ENCODE assay signal across 14 cellular contexts in genomic region chr11:2071748-2072385, GRCh38.
DNase-seq lines count a peak whose midpoint lies in the region; ATAC-seq, FAIRE-seq and TF ChIP-seq lines count a peak whose summit lies in the region.
"Had no signal": no experiment of that assay in that cellular context is flagged by ENCODE, and none has a peak within 500 bp of the region (broad histone marks: within the 10 kb centered on the region; RNA-seq: fewer than 3 reads in every experiment).

No MANE protein-coding gene starts in this region.

- no peaks in the 10 kb centered on the region for H3K9me3 ChIP-seq in K562 (replicated peaks; ENCODE audit: control insufficient read depth, insufficient read depth, low read depth, low read length)
- no peaks in the 10 kb centered on the region for H3K9me3 ChIP-seq in osteoblast (ENCODE audit: low read depth, low read length)

- H3K9me3 Mint-ChIP-seq in osteocyte (ENCODE audit: unreplicated experiment), result no peaks in the 10 kb centered on the region
- H3K9me3 Mint-ChIP-seq: GM23338 had no signal

- H3K9ac ChIP-seq in K562 (ENCODE audit: insufficient read depth in 1 of 2, low read depth in 2 of 2, low read length in 2 of 2), result no peak overlapping the region
- H3K9ac ChIP-seq: BLaER1 treated with 17β-estradiol and CSF1 and Interleukin-3, amounts not matched to agents 10 nM and 100 nM had no signal

- H3K4me3 ChIP-seq in K562, result no peak overlapping the region
- no peak overlapping the region for H3K4me3 ChIP-seq in fibroblast of villous mesenchyme (ENCODE audit: low read depth, low read length)
- H3K4me3 ChIP-seq in osteoblast (ENCODE audit: insufficient read depth, low read length), result no peak overlapping the region
- H3K4me3 ChIP-seq: BLaER1 treated with 17β-estradiol and CSF1 and Interleukin-3, amounts not matched to agents 10 nM and 100 nM; GM23338 had no signal

- no TSS peak for BruUV-seq in K562 (replicated peaks; lab: Mats Ljungman, UMichigan)

- DNase-seq in AG20443 (ENCODE audit: low spot score) (peak; percentile 7), K562 (ENCODE audit: extremely low read depth in 1 of 4, low spot score in 3 of 4) (no peak), fibroblast of villous mesenchyme (ENCODE audit: low read depth) (peak; percentile 31), osteoblast (ENCODE audit: insufficient read length, low spot score, missing footprints) (peak; percentile 13), NCI-H526 treated with DMSO at 0.1 percent for 48 hours (lab: John Stamatoyannopoulos, UW) (no peak), left lobe of liver (ENCODE audit: low spot score) (no peak), osteocyte (ENCODE audit: extremely low spot score, unreplicated experiment) (no peak)
- DNase-seq in central memory CD4-positive, alpha-beta T cell, result no peak
- DNase-seq: CD4-positive, CD25-positive, alpha-beta regulatory T cell; H7 had no signal

- no peak overlapping the region for H2AFZ ChIP-seq in K562 (ENCODE audit: low read depth, low read length)
- no peak overlapping the region for H2AFZ ChIP-seq in osteoblast (ENCODE audit: low read length)
- H2AFZ ChIP-seq: GM23338 had no signal

- CTCF ChIA-PET in K562 (lab: Yijun Ruan, JAX; ENCODE audit: low intra/inter-chr PET ratio), result no interaction called here

- in situ Hi-C loops in K562 (cut with MboI), result no loop called here

- no peak for TF ChIP-seq EP300 in K562 (IDR thresholded peaks at IDR 0.05; ENCODE audit: low read length)

- no peaks in the 10 kb centered on the region for H3K9me1 ChIP-seq in K562 (ENCODE audit: control insufficient read depth, insufficient read depth, low read length)

- 4% methylated on average over 11 of the region's 11 CpGs for WGBS in K562 (ENCODE audit: insufficient coverage, low coverage, missing lambda C conversion rate)

- peaks cover 3% of the 10 kb centered on the region; the same call in 1 of the 2 replicates for H4K20me1 ChIP-seq in K562 (replicated peaks; ENCODE audit: control insufficient read depth, insufficient read depth, low read length)
- H4K20me1 ChIP-seq in osteoblast (ENCODE audit: insufficient read depth, low read length), result no peaks in the 10 kb centered on the region
- H4K20me1 ChIP-seq: BLaER1 treated with 17β-estradiol and CSF1 and Interleukin-3, amounts not matched to agents 10 nM and 100 nM had no signal

- TF ChIP-seq CTCF in K562 (IDR thresholded peaks at IDR 0.05 in 2 of 3, conservative IDR thresholded peaks at IDR 0.05 in 1 of 3; ENCODE audit: insufficient read depth in 2 of 3, low read depth in 1 of 3, low read length in 3 of 3) (no peak), fibroblast of villous mesenchyme (IDR thresholded peaks at IDR 0.05; ENCODE audit: insufficient read depth, low read depth, low read length) (no peak), osteoblast (IDR thresholded peaks at IDR 0.05; ENCODE audit: extremely low read depth, low read depth, low read length) (no peak), osteocyte (IDR thresholded peaks at IDR 0.05) (no peak)

- ATAC-seq in K562, result no peak
- ATAC-seq in left lobe of liver, result no peak
- ATAC-seq: GM23338 had no signal

- H3K36me3 ChIP-seq in K562 (ENCODE audit: control insufficient read depth, insufficient read depth, low read length), result no peaks in the 10 kb centered on the region
- H3K36me3 ChIP-seq in osteoblast (ENCODE audit: insufficient read depth, low read length), result no peaks in the 10 kb centered on the region
- H3K36me3 ChIP-seq: BLaER1 treated with 17β-estradiol and CSF1 and Interleukin-3, amounts not matched to agents 10 nM and 100 nM had no signal

- peaks cover under 1% of the 10 kb centered on the region for H3K4me1 Mint-ChIP-seq in osteocyte (ENCODE audit: unreplicated experiment)

- intact Hi-C loops in K562 (cut with micrococcal nuclease), result no loop called here

- H3K4me3 Mint-ChIP-seq in osteocyte (ENCODE audit: unreplicated experiment), result no peak overlapping the region
- H3K4me3 Mint-ChIP-seq: CD4-positive, CD25-positive, alpha-beta regulatory T cell; GM23338 had no signal

- H3K27ac Mint-ChIP-seq in osteocyte (ENCODE audit: unreplicated experiment), result no peak overlapping the region
- H3K27ac Mint-ChIP-seq: CD4-positive, CD25-positive, alpha-beta regulatory T cell; GM23338 had no signal

- no peak overlapping the region for H3K27ac ChIP-seq in K562 (ENCODE audit: extremely low read depth, low read depth, low read length)
- H3K27ac ChIP-seq in osteoblast (ENCODE audit: low read depth, low read length), result no peak overlapping the region
- H3K27ac ChIP-seq: 22Rv1; BLaER1 treated with 17β-estradiol and CSF1 and Interleukin-3, amounts not matched to agents 10 nM and 100 nM had no signal

- H3K27me3 Mint-ChIP-seq in osteocyte (ENCODE audit: unreplicated experiment), result peaks cover 16% of the 10 kb centered on the region

- no peak overlapping the region for H3K4me2 ChIP-seq in K562 (ENCODE audit: insufficient read depth, low read length)
- no peak overlapping the region for H3K4me2 ChIP-seq in osteoblast (ENCODE audit: insufficient read depth, low read length)
- H3K4me2 ChIP-seq: GM23338 had no signal

- TF ChIP-seq RAD21 in K562 (CRISPR knock-in tag; conservative IDR thresholded peaks at IDR 0.05 in 1 of 2, IDR thresholded peaks at IDR 0.05 in 1 of 2), result no peak

- FAIRE-seq in K562 (lab: Jason Lieb, UNC), result no peak
- FAIRE-seq: HTR-8/SVneo had no signal

- TF ChIP-seq POLR2A in K562 (conservative IDR thresholded peaks at IDR 0.05), result no peak

- no peaks in the 10 kb centered on the region for H3K36me3 Mint-ChIP-seq in osteocyte (ENCODE audit: unreplicated experiment)
- H3K36me3 Mint-ChIP-seq: CD4-positive, CD25-positive, alpha-beta regulatory T cell had no signal

- no peaks in the 10 kb centered on the region for H3K4me1 ChIP-seq in K562 (replicated peaks in 1 of 2; ENCODE audit: control insufficient read depth in 2 of 2, insufficient read depth in 2 of 2, low read length in 2 of 2)
- peaks cover 5% of the 10 kb centered on the region for H3K4me1 ChIP-seq in osteoblast (ENCODE audit: insufficient read depth, low read length)

- H3K27me3 ChIP-seq in K562 (ENCODE audit: control insufficient read depth in 2 of 2, insufficient read depth in 2 of 2, low read length in 2 of 2) (peaks cover 6 to 67% of the 10 kb centered on the region in 2 experiments; a peak in 4 of 5 replicates), osteoblast (ENCODE audit: insufficient read depth, low read length) (peaks cover 22% of the 10 kb centered on the region)
- H3K27me3 ChIP-seq: BLaER1 treated with 17β-estradiol and CSF1 and Interleukin-3, amounts not matched to agents 10 nM and 100 nM had no signal

- H3K79me2 ChIP-seq in K562 (ENCODE audit: control insufficient read depth, insufficient read depth, low read length) (no peaks in the 10 kb centered on the region), osteoblast (ENCODE audit: insufficient read depth, low read length) (no peaks in the 10 kb centered on the region)

- POLR2A ChIA-PET in K562 (lab: Yijun Ruan, JAX), result interaction anchor here (0.7 kb wide), 1 partner anchor 813 kb away, joined by 3 read pairs; no protein-coding TSS in a partner anchor

TF ChIP-seq in K562, 482 proteins besides CTCF, POLR2A, EP300 and RAD21 (continues in another document):
- TF ChIP-seq IRF2 (CRISPR knock-in tag; IDR thresholded peaks at IDR 0.05), result no peak
- TF ChIP-seq ZNF609 (CRISPR knock-in tag; IDR thresholded peaks at IDR 0.05; ENCODE audit: borderline replicate concordance), result no peak
- peak; percentile 46; the same call in 1 of the 2 replicates for TF ChIP-seq BCOR (IDR thresholded peaks at IDR 0.05)
- no peak for TF ChIP-seq SMAD4 (CRISPR knock-in tag; conservative IDR thresholded peaks at IDR 0.05)
- TF ChIP-seq U2AF2 (optimal IDR thresholded peaks at IDR 0.05; ENCODE audit: low read depth, low read length), result no peak
- TF ChIP-seq NR2C2 (CRISPR knock-in tag; IDR thresholded peaks at IDR 0.05), result no peak
- no peak for TF ChIP-seq NR2C2 (tag; IDR thresholded peaks at IDR 0.05)
- no peak for TF ChIP-seq BRD9 (IDR thresholded peaks at IDR 0.05; ENCODE audit: low read depth, partially characterized antibody)
- TF ChIP-seq RBM25 (IDR thresholded peaks at IDR 0.05; ENCODE audit: low read depth, low read length, severe bottlenecking), result peak; percentile 70

Comparison
In these comparisons a context has a peak if more than half of its experiments do, and no peak if none do; other contexts are left out.
1. DNase-seq: peak in AG20443 (single experiment), fibroblast of villous mesenchyme (single experiment) and osteoblast (single experiment); none in K562 (0 of 4), NCI-H526 treated with DMSO at 0.1 percent for 48 hours (single experiment), central memory CD4-positive, alpha-beta T cell (single experiment), left lobe of liver (single experiment) and osteocyte (single experiment).